ENCODE assay signal across 9 cellular contexts in the genomic region with DNA sequence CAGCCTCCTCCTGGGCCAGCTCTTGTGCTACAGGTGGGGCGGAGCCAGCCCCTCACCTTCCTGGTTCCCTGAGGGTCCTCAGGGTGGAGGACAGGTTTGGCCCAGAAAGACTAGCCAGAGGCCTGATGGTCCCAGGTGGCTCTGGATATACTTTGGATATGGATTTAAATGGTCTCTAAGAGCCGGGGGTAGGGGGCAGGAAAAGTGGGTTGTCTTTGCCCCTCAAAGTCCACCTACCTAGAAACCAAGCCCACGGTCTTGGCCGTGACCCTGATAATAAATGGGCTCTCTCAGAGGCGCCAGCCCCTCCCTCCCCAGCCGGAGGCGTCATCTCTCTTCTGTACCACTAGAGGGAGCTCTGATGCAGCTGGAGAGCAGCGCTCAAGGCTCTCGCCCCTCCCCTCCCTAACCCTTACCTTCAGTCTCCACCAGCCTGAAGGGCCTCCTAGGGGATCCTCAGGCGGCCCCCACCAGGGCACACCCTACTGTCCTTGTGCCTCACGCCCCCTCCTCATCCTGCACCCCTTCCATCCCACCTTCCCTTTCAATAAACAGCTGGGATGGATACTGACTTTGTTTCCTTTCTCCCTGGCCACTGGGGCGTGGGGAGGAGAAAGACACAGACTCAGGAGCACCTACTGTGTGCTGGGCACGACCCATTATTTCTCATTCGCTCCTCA. TPM values are rescaled to one million over a fixed set of nuclear protein-coding genes. Genes with fewer than 3 reads are reported as not detected.
DNase-seq lines count a peak whose midpoint lies in the region; ATAC-seq and TF ChIP-seq lines count a peak whose summit lies in the region.
"Had no signal": no experiment of that assay in that cellular context is flagged by ENCODE, and none has a peak within 500 bp of the region (broad histone marks: within the 10 kb centered on the region; RNA-seq: fewer than 3 reads in every experiment).

No MANE protein-coding gene starts in this region.

- CTCF ChIA-PET in IMR-90 (lab: Yijun Ruan, JAX) = interaction anchor here (0.6 to 2.1 kb wide), 5 partner anchors 9 to 313 kb away, joined by 3 to 9 read pairs (median 4); no protein-coding TSS in a partner anchor

- no peak overlapping the region for H3K18ac ChIP-seq in IMR-90 (ENCODE audit: low read depth, low read length)

- intact Hi-C loops in IMR-90 (cut with micrococcal nuclease) = loop anchor here (1.0 to 5.0 kb wide), 6 partner anchors 77 to 384 kb away; a partner anchor contains a TSS
- intact Hi-C loops in natural killer cell (cut with micrococcal nuclease) = loop anchor here (1.0 to 10.0 kb wide), 6 partner anchors 50 to 312 kb away; a partner anchor contains a TSS

- in situ Hi-C loops in IMR-90 (cut with MboI; ENCODE audit: low sequenced_read_pairs) = loop anchor here (5.0 to 10.0 kb wide), 4 partner anchors 78 to 380 kb away; a partner anchor contains a TSS

- TF ChIP-seq POLR2A in IMR-90 (IDR thresholded peaks at IDR 0.05; ENCODE audit: low read depth, low read length) = peak; percentile 56; the same call in 1 of the 2 replicates

- peak overlapping the region; percentile 92 for H2AK9ac ChIP-seq in IMR-90 (replicated peaks; ENCODE audit: low read depth, low read length, poor library complexity)

- H3K4me1 ChIP-seq in IMR-90 (ENCODE audit: control insufficient read depth, insufficient read depth, low read length) = peaks cover 4% of the 10 kb centered on the region; the same call in 1 of the 2 replicates
- H3K4me1 ChIP-seq in NT2/D1 (ENCODE audit: insufficient read depth, insufficient read length) = peaks cover 6% of the 10 kb centered on the region

- peak overlapping the region; percentile 48; the same call in 1 of the 2 replicates for H2AK5ac ChIP-seq in IMR-90 (ENCODE audit: low read depth, low read length)

- peak overlapping the region; percentile 69; the same call in 1 of the 2 replicates for H3K4ac ChIP-seq in IMR-90 (ENCODE audit: low read depth, low read length)

- H3K4me2 ChIP-seq in IMR-90 (ENCODE audit: low read depth, low read length) = no peak overlapping the region

- peak overlapping the region; percentile 24; the same call in 1 of the 2 replicates for H2BK20ac ChIP-seq in IMR-90 (ENCODE audit: low read depth, low read length)

- POLR2A ChIA-PET in IMR-90 (lab: Charles Lee; ENCODE audit: unreplicated experiment) = no interaction called here

- no peak overlapping the region for H2BK15ac ChIP-seq in IMR-90 (ENCODE audit: low read depth, low read length)

- no peak overlapping the region for H3K27ac ChIP-seq in IMR-90 (ENCODE audit: insufficient read depth, low read length)
- H3K27ac ChIP-seq: SK-N-MC had no signal

- peaks cover 0 to 6% of the 10 kb centered on the region in 2 experiments; a peak in 2 of 4 replicates for H3K79me1 ChIP-seq in IMR-90 (ENCODE audit: low read depth in 1 of 2, low read length in 2 of 2)

- H3K4me3 ChIP-seq in IMR-90 (ENCODE audit: insufficient read depth, low read depth, low read length) = no peak overlapping the region
- no peak overlapping the region for H3K4me3 ChIP-seq in NT2/D1 (ENCODE audit: insufficient read length, low read depth)
- H3K4me3 ChIP-seq in epithelial cell of proximal tubule (ENCODE audit: low read depth, low read length) = no peak overlapping the region
- H3K4me3 ChIP-seq: SK-N-MC had no signal

- dilution Hi-C loops in IMR-90 (cut with HindIII; ENCODE audit: low sequenced_read_pairs, unreplicated experiment) = no loop called here

- no peak overlapping the region for H3K27ac Mint-ChIP-seq in natural killer cell

- no peak overlapping the region for H4K8ac ChIP-seq in IMR-90 (ENCODE audit: low read depth in 2 of 2, low read length in 2 of 2)

- peak overlapping the region; percentile 60 for H4K91ac ChIP-seq in IMR-90 (ENCODE audit: insufficient read depth, low read depth, low read length)

- ATAC-seq in GM21367 (IDR thresholded peaks at IDR 0.05; ENCODE audit: unreplicated experiment) (peak; percentile 78), IMR-90 (ENCODE audit: low read depth) (peak; percentile 97), natural killer cell (peak; percentile 99 to 100 (median 100))

- H3K36me3 Mint-ChIP-seq in natural killer cell = no peaks in the 10 kb centered on the region

- peaks cover 2% of the 10 kb centered on the region; the same call in 1 of the 2 replicates for H3K9me1 ChIP-seq in IMR-90 (ENCODE audit: insufficient read depth, low read length)

- peaks cover 10% of the 10 kb centered on the region for H3K36me3 ChIP-seq in IMR-90 (ENCODE audit: control insufficient read depth, insufficient read depth, low read length)
- peaks cover 40% of the 10 kb centered on the region for H3K36me3 ChIP-seq in NT2/D1 (ENCODE audit: insufficient read depth, insufficient read length, low read length)

- no peak overlapping the region; the same call in 1 of the 2 replicates for H4K5ac ChIP-seq in IMR-90 (ENCODE audit: low read depth, low read length)

- H3K4me3 Mint-ChIP-seq in natural killer cell = no peak overlapping the region

- no peaks in the 10 kb centered on the region for H4K20me1 ChIP-seq in IMR-90 (ENCODE audit: insufficient read depth, low read length)

- peak overlapping the region; percentile 68 for H2AFZ ChIP-seq in IMR-90 (replicated peaks; ENCODE audit: low read length, poor library complexity)

- H3K23ac ChIP-seq in IMR-90 (ENCODE audit: low read depth, low read length) = no peak overlapping the region

- no peak overlapping the region for H2BK120ac ChIP-seq in IMR-90 (ENCODE audit: low read depth, low read length)

- BruUV-seq in IMR-90 (replicated peaks; lab: Mats Ljungman, UMichigan) = no TSS peak

- peaks cover 6 to 11% of the 10 kb centered on the region in 2 donors for H3K4me1 Mint-ChIP-seq in natural killer cell

- H3K14ac ChIP-seq in IMR-90 (replicated peaks; ENCODE audit: low read depth, low read length) = no peak overlapping the region

- TF ChIP-seq CTCF in IMR-90 (conservative IDR thresholded peaks at IDR 0.05; ENCODE audit: low read depth, low read length) = peak; percentile 97
- peak; percentile 95 for TF ChIP-seq CTCF in epithelial cell of proximal tubule (conservative IDR thresholded peaks at IDR 0.05; ENCODE audit: low read depth, low read length)
- peak; percentile 85 for TF ChIP-seq CTCF in natural killer cell (IDR thresholded peaks at IDR 0.05)

- H3K56ac ChIP-seq in IMR-90 (ENCODE audit: extremely low read depth, insufficient read depth, low read length) = no peak overlapping the region

- TF ChIP-seq RAD21 in IMR-90 (IDR thresholded peaks at IDR 0.05; ENCODE audit: low read length) = peak; percentile 99

- no peak overlapping the region for H2BK5ac ChIP-seq in IMR-90 (ENCODE audit: low read depth, low read length, poor library complexity, severe bottlenecking)

- H3K27me3 ChIP-seq in IMR-90 (ENCODE audit: control insufficient read depth, insufficient read depth, low read length) (no peaks in the 10 kb centered on the region), NT2/D1 (ENCODE audit: insufficient read depth, insufficient read length) (no peaks in the 10 kb centered on the region)

- H3K9me3 Mint-ChIP-seq in natural killer cell = no peaks in the 10 kb centered on the region

- DNase-seq in COLO829 (ENCODE audit: low spot score) (peak; percentile 89), IMR-90 (peak; percentile 67), NT2/D1 (ENCODE audit: low read depth, low spot score) (no peak), epithelial cell of proximal tubule (ENCODE audit: low read depth) (no peak), natural killer cell (peak; percentile 70)
- DNase-seq in activated CD8-positive, alpha-beta memory T cell treated with anti-CD3 and anti-CD28 coated beads, Interleukin-2, amount 50 U/mL, for 24 hours (ENCODE audit: extremely low read depth) = peak; percentile 51
- peak; percentile 57 to 88 (median 70) for DNase-seq in stimulated activated naive CD4-positive, alpha-beta T cell (lab: John Stamatoyannopoulos, UW)

- H3K27me3 Mint-ChIP-seq in natural killer cell (ENCODE audit: low read depth in 2 of 2) = no peaks in the 10 kb centered on the region

- 0% methylated on average over 2 of the region's 14 CpGs; no CpG with 5 or more reads in 1 of the 2 experiments for WGBS in IMR-90 (ENCODE audit: extremely low coverage in 2 of 2, insufficient read length in 1 of 2), 2 experiments

- H3K9me3 ChIP-seq in IMR-90 (ENCODE audit: control insufficient read depth, insufficient read depth, low read length) = no peaks in the 10 kb centered on the region
- H3K9me3 ChIP-seq in NT2/D1 (ENCODE audit: insufficient read depth, low read length) = no peaks in the 10 kb centered on the region

- H3K9ac ChIP-seq in IMR-90 (ENCODE audit: low read depth, low read length) (no peak overlapping the region), NT2/D1 (ENCODE audit: insufficient read length, low read depth) (peak overlapping the region; percentile 50)

RNA-seq across cellular contexts. Expression of a gene that starts 7.5 kb away (rescaled TPM):
- 9.9 and 17.5 TPM in 2 replicates for total RNA-seq in IMR-90 (2012; rRNA removed)
- polyA plus RNA-seq in IMR-90 (2012; rRNA removed) = 75.1 and 101 TPM in 2 replicates
- polyA plus RNA-seq in IMR-90 (2012; cell fraction: cytosol; rRNA removed) = 67.5 and 73.6 TPM in 2 replicates
- polyA plus RNA-seq in IMR-90 (2012; cell fraction: nucleus; rRNA removed; ENCODE audit: low replicate concordance) = 35.0 and 62.6 TPM in 2 replicates
- total RNA-seq in epithelial cell of proximal tubule = 49.1 and 52.4 TPM in 2 replicates
- total RNA-seq in natural killer cell = 1 to 10 TPM; 6.6 to 9.3 (median 8.4) TPM

RNA-seq across cellular contexts. Expression of a gene that starts 26.1 kb away (rescaled TPM):
- total RNA-seq in IMR-90 (2012; rRNA removed) = 15.0 and 18.5 TPM in 2 replicates
- polyA plus RNA-seq in IMR-90 (2012; rRNA removed) = 23.2 and 23.4 TPM in 2 replicates
- 15.9 and 35.9 TPM in 2 replicates for polyA plus RNA-seq in IMR-90 (2012; cell fraction: cytosol; rRNA removed)
- 13.3 and 22.2 TPM in 2 replicates for polyA plus RNA-seq in IMR-90 (2012; cell fraction: nucleus; rRNA removed; ENCODE audit: low replicate concordance)
- total RNA-seq in epithelial cell of proximal tubule = 78.8 and 112 TPM in 2 replicates
- 1 to 10 TPM; 4.0 to 8.9 (median 7.7) TPM for total RNA-seq in natural killer cell

RNA-seq across cellular contexts. Expression of a gene that starts 29.1 kb away (rescaled TPM):
- total RNA-seq in IMR-90 (2012; rRNA removed) (1.1 TPM in 2 replicates), epithelial cell of proximal tubule (7.9 and 10.1 TPM in 2 replicates), natural killer cell (1 to 10 TPM; 2.3 to 4.6 (median 2.9) TPM)
- polyA plus RNA-seq in IMR-90 (2012; rRNA removed) = 6.2 and 6.4 TPM in 2 replicates
- polyA plus RNA-seq in IMR-90 (2012; cell fraction: cytosol; rRNA removed) = 9.7 and 10.0 TPM in 2 replicates
- 15.8 and 22.6 TPM in 2 replicates for polyA plus RNA-seq in IMR-90 (2012; cell fraction: nucleus; rRNA removed; ENCODE audit: low replicate concordance)

RNA-seq across cellular contexts. Expression of a gene that starts 53.7 kb away (rescaled TPM):
- 29.2 and 29.9 TPM in 2 replicates for total RNA-seq in IMR-90 (2012; rRNA removed)
- polyA plus RNA-seq in IMR-90 (2012; rRNA removed) = 84.2 and 89.4 TPM in 2 replicates
- polyA plus RNA-seq in IMR-90 (2012; cell fraction: cytosol; rRNA removed) = 51.3 and 95.8 TPM in 2 replicates
- polyA plus RNA-seq in IMR-90 (2012; cell fraction: nucleus; rRNA removed; ENCODE audit: low replicate concordance) = 154 and 323 TPM in 2 replicates
- total RNA-seq in epithelial cell of proximal tubule = 106 and 133 TPM in 2 replicates
- total RNA-seq in natural killer cell = 100 to 1,000 TPM; 102 to 131 (median 104) TPM

RNA-seq across cellular contexts. Expression of a gene that starts 57.1 kb away (rescaled TPM):
- 10.9 and 13.9 TPM in 2 replicates for total RNA-seq in IMR-90 (2012; rRNA removed)
- 8.2 and 8.8 TPM in 2 replicates for polyA plus RNA-seq in IMR-90 (2012; rRNA removed)
- polyA plus RNA-seq in IMR-90 (2012; cell fraction: cytosol; rRNA removed) = 7.4 and 8.5 TPM in 2 replicates
- polyA plus RNA-seq in IMR-90 (2012; cell fraction: nucleus; rRNA removed; ENCODE audit: low replicate concordance) = 5.2 and 7.5 TPM in 2 replicates
- total RNA-seq in epithelial cell of proximal tubule = 12.4 and 20.3 TPM in 2 replicates
- total RNA-seq in natural killer cell = 10 to 100 TPM; 19.2 to 24.0 (median 20.6) TPM

Comparison
In these comparisons a context has a peak if more than half of its experiments do, and no peak if none do; other contexts are left out.
1. DNase-seq: peak in COLO829 (single experiment), IMR-90 (single experiment), activated CD8-positive, alpha-beta memory T cell treated with anti-CD3 and anti-CD28 coated beads, Interleukin-2, amount 50 U/mL, for 24 hours (single experiment), natural killer cell (single experiment) and stimulated activated naive CD4-positive, alpha-beta T cell (6 of 6); none in NT2/D1 (single experiment) and epithelial cell of proximal tubule (single experiment).
2. Peak in every context shown above with its lines, with median percentiles within 50 percentile points of each other: ATAC-seq and CTCF ChIP-seq.